ENCODE assay signal across 13 cellular contexts in the genomic region with DNA sequence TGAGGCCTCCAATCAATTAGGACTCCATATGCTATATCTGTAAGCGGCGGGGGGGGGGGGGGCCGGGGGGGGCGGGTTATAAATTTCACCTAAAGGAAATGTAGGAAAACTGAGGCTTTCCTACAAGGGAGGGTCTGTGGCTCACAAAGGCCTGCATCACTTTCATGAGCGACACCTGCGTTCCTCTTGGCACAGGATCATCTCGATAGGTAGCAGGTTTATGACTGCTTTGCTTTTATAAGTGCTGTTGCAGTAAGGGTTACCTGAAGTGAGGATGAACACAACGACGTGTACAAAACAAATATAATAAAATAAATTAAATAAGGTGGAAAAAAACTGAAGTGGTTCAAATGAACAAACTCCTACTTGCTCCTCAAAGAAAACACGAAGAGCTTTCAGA.
DNase-seq lines count a peak whose midpoint lies in the region; ATAC-seq and TF ChIP-seq lines count a peak whose summit lies in the region.
"Had no signal": no experiment of that assay in that cellular context is flagged by ENCODE, and none has a peak within 500 bp of the region (broad histone marks: within the 10 kb centered on the region; RNA-seq: fewer than 3 reads in every experiment).

No MANE protein-coding gene starts in this region.

- H2AK9ac ChIP-seq in IMR-90 (replicated peaks; ENCODE audit: low read depth, low read length, poor library complexity), result no peak overlapping the region

- H3K14ac ChIP-seq in IMR-90 (replicated peaks; ENCODE audit: low read depth, low read length) (no peak overlapping the region; the same call in 1 of the 2 replicates), mesenchymal stem cell (ENCODE audit: low read length in 2 of 2) (no peak overlapping the region)

- no peak overlapping the region for H3K9ac ChIP-seq in IMR-90 (ENCODE audit: low read depth, low read length)
- no peak overlapping the region for H3K9ac ChIP-seq in PC-3 (ENCODE audit: low read length)
- no peak overlapping the region for H3K9ac ChIP-seq in mesenchymal stem cell (ENCODE audit: low read length)

- no peak overlapping the region for H2BK12ac ChIP-seq in mesenchymal stem cell (ENCODE audit: low read length in 2 of 2)

- no peak for TF ChIP-seq POLR2A in IMR-90 (IDR thresholded peaks at IDR 0.05; ENCODE audit: low read depth, low read length)

- no peaks in the 10 kb centered on the region for H3F3A ChIP-seq in PC-3 (ENCODE audit: low read length, unreplicated experiment)

- H2AFZ ChIP-seq in IMR-90 (replicated peaks; ENCODE audit: low read length, poor library complexity) (no peak overlapping the region), PC-3 (ENCODE audit: low read length) (no peak overlapping the region), mesenchymal stem cell (ENCODE audit: low read depth, low read length) (no peak overlapping the region)

- H3K56ac ChIP-seq in IMR-90 (ENCODE audit: extremely low read depth, insufficient read depth, low read length), result no peak overlapping the region

- no peaks in the 10 kb centered on the region for H4K20me1 ChIP-seq in IMR-90 (ENCODE audit: insufficient read depth, low read length)
- no peaks in the 10 kb centered on the region for H4K20me1 ChIP-seq in PC-3 (ENCODE audit: low read length)

- no peak for ATAC-seq in IMR-90 (ENCODE audit: low read depth)
- ATAC-seq in PC-3, result no peak
- no peak for ATAC-seq in naive thymus-derived CD4-positive, alpha-beta T cell
- no peak for ATAC-seq in HG03442 (IDR thresholded peaks at IDR 0.05; ENCODE audit: unreplicated experiment)
- ATAC-seq in HG02970 (IDR thresholded peaks at IDR 0.05; ENCODE audit: low FRiP score, unreplicated experiment), result no peak

- H3K4me1 Mint-ChIP-seq in naive thymus-derived CD4-positive, alpha-beta T cell, result peaks cover 34 to 95% (median 86%) of the 10 kb centered on the region in 7 donors

- no peaks in the 10 kb centered on the region for H3K9me3 ChIP-seq in IMR-90 (ENCODE audit: control insufficient read depth, insufficient read depth, low read length)
- H3K9me3 ChIP-seq in PC-3 (ENCODE audit: low read length), result no peaks in the 10 kb centered on the region
- no peaks in the 10 kb centered on the region for H3K9me3 ChIP-seq in naive thymus-derived CD4-positive, alpha-beta T cell (ENCODE audit: control insufficient read depth in 2 of 3, low read length in 3 of 3)
- no peaks in the 10 kb centered on the region for H3K9me3 ChIP-seq in mesenchymal stem cell (ENCODE audit: control insufficient read depth, low read length)
- H3K9me3 ChIP-seq: testis had no signal

- no peak for TF ChIP-seq CTCF in IMR-90 (conservative IDR thresholded peaks at IDR 0.05; ENCODE audit: low read depth, low read length)
- TF ChIP-seq CTCF in PC-3 (conservative IDR thresholded peaks at IDR 0.05; ENCODE audit: low read depth, low read length), result no peak

- intact Hi-C loops in IMR-90 (cut with micrococcal nuclease) (no loop called here), PC-3 (cut with micrococcal nuclease) (no loop called here)
- intact Hi-C loops in naive thymus-derived CD4-positive, alpha-beta T cell (cut with micrococcal nuclease), result no loop called here

- POLR2A ChIA-PET in IMR-90 (lab: Charles Lee; ENCODE audit: unreplicated experiment), result interaction anchor here (0.9 kb wide), 1 partner anchor 9 kb away, joined by 3 read pairs; no protein-coding TSS in a partner anchor
- POLR2A ChIA-PET in PC-3 (lab: Charles Lee; ENCODE audit: unreplicated experiment), result no interaction called here
- POLR2A ChIA-PET in naive thymus-derived CD4-positive, alpha-beta T cell (lab: Charles Lee), result interaction anchor here (0.6 to 3.6 kb wide), 8 partner anchors 8 to 259 kb away, joined by 3 to 21 read pairs (median 4); no protein-coding TSS in a partner anchor

- in situ Hi-C loops in IMR-90 (cut with MboI; ENCODE audit: low sequenced_read_pairs), result no loop called here

- H2BK15ac ChIP-seq in IMR-90 (ENCODE audit: low read depth, low read length) (no peak overlapping the region), mesenchymal stem cell (ENCODE audit: low read depth, poor library complexity, severe bottlenecking) (no peak overlapping the region)

- H3K36me3 Mint-ChIP-seq in naive thymus-derived CD4-positive, alpha-beta T cell, result peaks cover 0 to 9% (median 4%) of the 10 kb centered on the region in 5 donors

- H4K5ac ChIP-seq in IMR-90 (ENCODE audit: low read depth, low read length), result no peak overlapping the region

- H3K9me1 ChIP-seq in IMR-90 (ENCODE audit: insufficient read depth, low read length), result peaks cover 5% of the 10 kb centered on the region

- no peaks in the 10 kb centered on the region for H3K79me2 ChIP-seq in PC-3 (ENCODE audit: low read length)

- no peak overlapping the region for H2BK5ac ChIP-seq in IMR-90 (ENCODE audit: low read depth, low read length, poor library complexity, severe bottlenecking)
- H2BK5ac ChIP-seq in mesenchymal stem cell (ENCODE audit: low read depth, low read length, poor library complexity, severe bottlenecking), result no peak overlapping the region

- BruUV-seq in IMR-90 (replicated peaks; lab: Mats Ljungman, UMichigan) (no TSS peak), PC-3 (replicated peaks; lab: Mats Ljungman, UMichigan) (no TSS peak)

- no peaks in the 10 kb centered on the region for H3K9me3 Mint-ChIP-seq in naive thymus-derived CD4-positive, alpha-beta T cell

- no CpG with 5 or more reads among the region's 10 CpGs for WGBS in IMR-90 (ENCODE audit: extremely low coverage in 2 of 2, insufficient read length in 1 of 2), 2 experiments
- WGBS in mesenchymal stem cell, result 89% methylated on average over 3 of the region's 10 CpGs

- dilution Hi-C loops in IMR-90 (cut with HindIII; ENCODE audit: low sequenced_read_pairs, unreplicated experiment), result no loop called here

- peak; percentile 46 for DNase-seq in NCI-H1105 treated with DMSO at 0.1 percent for 48 hours (lab: John Stamatoyannopoulos, UW)
- DNase-seq in NCI-H1105 (lab: John Stamatoyannopoulos, UW), result no peak
- DNase-seq in IMR-90, result no peak
- no peak for DNase-seq in PC-3
- no peak for DNase-seq in naive thymus-derived CD4-positive, alpha-beta T cell
- DNase-seq in mesenchymal stem cell, result no peak
- DNase-seq: activated CD8-positive, alpha-beta memory T cell treated with anti-CD3 and anti-CD28 coated beads, Interleukin-2, amount 50 U/mL, for 48 hours; effector memory CD4-positive, alpha-beta T cell; NCI-H226 had no signal

- H3K4me3 ChIP-seq in IMR-90 (ENCODE audit: insufficient read depth, low read depth, low read length) (no peak overlapping the region), PC-3 (ENCODE audit: low read length) (no peak overlapping the region), mesenchymal stem cell (ENCODE audit: insufficient read depth in 1 of 2, low read depth in 1 of 2, low read length in 2 of 2) (no peak overlapping the region)
- H3K4me3 ChIP-seq in naive thymus-derived CD4-positive, alpha-beta T cell (ENCODE audit: low read length), result no peak overlapping the region
- H3K4me3 ChIP-seq: testis had no signal

- H3K4me3 Mint-ChIP-seq in naive thymus-derived CD4-positive, alpha-beta T cell, result peak overlapping the region in 6 of 10 donors; percentile 12 to 88 (median 52)

- peaks cover 9 to 25% of the 10 kb centered on the region in 2 experiments for H3K79me1 ChIP-seq in IMR-90 (ENCODE audit: low read depth in 1 of 2, low read length in 2 of 2)
- peaks cover 22% of the 10 kb centered on the region for H3K79me1 ChIP-seq in mesenchymal stem cell (replicated peaks; ENCODE audit: low read length, poor library complexity, severe bottlenecking)

- H3K4me2 ChIP-seq in IMR-90 (ENCODE audit: low read depth, low read length) (no peak overlapping the region), PC-3 (ENCODE audit: low read length) (peak overlapping the region; percentile 76), mesenchymal stem cell (ENCODE audit: low read length, poor library complexity, severe bottlenecking) (no peak overlapping the region)

- no peak for TF ChIP-seq RAD21 in IMR-90 (IDR thresholded peaks at IDR 0.05; ENCODE audit: low read length)

- H3K9me2 ChIP-seq in PC-3 (replicated peaks; ENCODE audit: low read length), result no peaks in the 10 kb centered on the region

- H3K23ac ChIP-seq in IMR-90 (ENCODE audit: low read depth, low read length) (no peak overlapping the region), mesenchymal stem cell (ENCODE audit: low read length in 2 of 2) (no peak overlapping the region)

- H3K4ac ChIP-seq in IMR-90 (ENCODE audit: low read depth, low read length) (no peak overlapping the region), mesenchymal stem cell (ENCODE audit: low read depth in 1 of 2, low read length in 2 of 2) (no peak overlapping the region)

- H3K18ac ChIP-seq in IMR-90 (ENCODE audit: low read depth, low read length), result no peak overlapping the region
- no peak overlapping the region for H3K18ac ChIP-seq in mesenchymal stem cell (ENCODE audit: low read depth in 1 of 2, low read length in 2 of 2)

- H2AK5ac ChIP-seq in IMR-90 (ENCODE audit: low read depth, low read length), result no peak overlapping the region
- H2AK5ac ChIP-seq in mesenchymal stem cell (ENCODE audit: low read length, severe bottlenecking), result no peak overlapping the region

- no peak overlapping the region for H3K27ac ChIP-seq in IMR-90 (ENCODE audit: insufficient read depth, low read length)
- no peak overlapping the region for H3K27ac ChIP-seq in PC-3 (ENCODE audit: low read length)
- H3K27ac ChIP-seq in naive thymus-derived CD4-positive, alpha-beta T cell (ENCODE audit: low read depth, low read length), result peak overlapping the region; percentile 81
- no peak overlapping the region for H3K27ac ChIP-seq in mesenchymal stem cell (ENCODE audit: low read length, poor library complexity, severe bottlenecking)
- H3K27ac ChIP-seq: testis had no signal

- H4K8ac ChIP-seq in IMR-90 (ENCODE audit: low read depth in 2 of 2, low read length in 2 of 2) (no peak overlapping the region), mesenchymal stem cell (ENCODE audit: low read length) (no peak overlapping the region)

- H2BK120ac ChIP-seq in IMR-90 (ENCODE audit: low read depth, low read length), result 0 out of 2 replicates have a peak overlapping the region, but pooled peaks have one; percentile 13
- H2BK120ac ChIP-seq in mesenchymal stem cell (ENCODE audit: low read depth, low read length), result no peak overlapping the region

- H3K36me3 ChIP-seq in IMR-90 (ENCODE audit: control insufficient read depth, insufficient read depth, low read length) (no peaks in the 10 kb centered on the region), PC-3 (ENCODE audit: low read depth, low read length) (no peaks in the 10 kb centered on the region), mesenchymal stem cell (ENCODE audit: control insufficient read depth in 1 of 2, insufficient read depth in 2 of 2, low read depth in 1 of 2, low read length in 2 of 2) (no peaks in the 10 kb centered on the region)
- H3K36me3 ChIP-seq in naive thymus-derived CD4-positive, alpha-beta T cell (ENCODE audit: control insufficient read depth in 2 of 3, insufficient read depth in 3 of 3, low read length in 3 of 3), result no peaks in the 10 kb centered on the region

- CTCF ChIA-PET in IMR-90 (lab: Yijun Ruan, JAX), result no interaction called here
- CTCF ChIA-PET in PC-3 (lab: Charles Lee), result no interaction called here
- CTCF ChIA-PET in naive thymus-derived CD4-positive, alpha-beta T cell (lab: Charles Lee), result interaction anchor here (0.7 to 1.1 kb wide), 4 partner anchors 41 to 90 kb away, joined by 3 read pairs; no protein-coding TSS in a partner anchor

- H4K91ac ChIP-seq in IMR-90 (ENCODE audit: insufficient read depth, low read depth, low read length) (no peak overlapping the region), mesenchymal stem cell (ENCODE audit: low read length) (no peak overlapping the region)

- peak overlapping the region in 8 of 9 donors; percentile 83 to 99 (median 89) for H3K27ac Mint-ChIP-seq in naive thymus-derived CD4-positive, alpha-beta T cell

- no peak overlapping the region for H2BK20ac ChIP-seq in IMR-90 (ENCODE audit: low read depth, low read length)

- H3K27me3 Mint-ChIP-seq in naive thymus-derived CD4-positive, alpha-beta T cell, result peaks cover 0 to 22% (median 0%) of the 10 kb centered on the region in 5 donors
- H3K27me3 Mint-ChIP-seq: progenitor cell of endocrine pancreas had no signal

- H3K27me3 ChIP-seq in IMR-90 (ENCODE audit: control insufficient read depth, insufficient read depth, low read length), result no peaks in the 10 kb centered on the region
- H3K27me3 ChIP-seq in PC-3 (ENCODE audit: low read length), result no peaks in the 10 kb centered on the region
- no peaks in the 10 kb centered on the region for H3K27me3 ChIP-seq in naive thymus-derived CD4-positive, alpha-beta T cell (ENCODE audit: control insufficient read depth in 2 of 2, insufficient read depth in 2 of 2, low read length in 2 of 2)
- no peaks in the 10 kb centered on the region for H3K27me3 ChIP-seq in mesenchymal stem cell (ENCODE audit: control insufficient read depth in 1 of 2, insufficient read depth in 1 of 2, low read length in 2 of 2)
- H3K27me3 ChIP-seq: testis had no signal

- H3K4me1 ChIP-seq in IMR-90 (ENCODE audit: control insufficient read depth, insufficient read depth, low read length) (peaks cover 5% of the 10 kb centered on the region), PC-3 (ENCODE audit: insufficient read depth, low read length) (peaks cover 15% of the 10 kb centered on the region), mesenchymal stem cell (ENCODE audit: control insufficient read depth, insufficient read depth, low read depth, low read length) (peaks cover 6% of the 10 kb centered on the region)
- H3K4me1 ChIP-seq in naive thymus-derived CD4-positive, alpha-beta T cell (ENCODE audit: control insufficient read depth in 2 of 2, insufficient read depth in 2 of 2, low read length in 2 of 2), result peaks cover 29 to 81% of the 10 kb centered on the region in 2 donors
- H3K4me1 ChIP-seq: testis had no signal
